ENCODE assay signal across 8 cellular contexts in the genomic region with DNA sequence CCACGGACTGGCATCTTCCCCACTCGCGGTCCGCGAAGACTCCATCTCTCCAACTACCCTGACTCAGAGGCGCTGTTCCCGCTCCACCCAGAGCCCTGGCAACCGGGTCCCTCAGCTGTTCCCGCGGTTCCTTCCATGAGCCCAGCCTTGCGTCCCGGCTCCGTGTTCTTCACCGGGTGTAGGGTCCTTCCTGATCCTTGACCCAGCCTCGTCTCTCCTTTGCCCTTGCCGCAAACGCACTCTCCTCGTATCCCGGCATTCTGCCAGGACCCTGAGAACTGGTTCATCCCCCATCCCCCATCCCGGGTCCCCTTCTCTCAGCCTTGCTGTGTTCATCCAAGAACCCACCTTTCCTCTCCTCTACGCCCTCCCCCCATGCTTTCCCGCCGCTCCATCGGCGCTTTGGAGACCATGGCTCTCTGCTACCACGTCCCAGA. TPM values are rescaled to one million over a fixed set of nuclear protein-coding genes. Genes with fewer than 3 reads are reported as not detected.
DNase-seq lines count a peak whose midpoint lies in the region; ATAC-seq, FAIRE-seq and TF ChIP-seq lines count a peak whose summit lies in the region.

No MANE protein-coding gene starts in this region.

- H3K79me2 ChIP-seq in keratinocyte (ENCODE audit: control insufficient read depth, insufficient read depth, low read length) = no peaks in the 10 kb centered on the region

- no peak for TF ChIP-seq CTCF in HEK293 (tag by site-specific recombination; IDR thresholded peaks at IDR 0.05)
- TF ChIP-seq CTCF in keratinocyte (optimal IDR thresholded peaks at IDR 0.05 in 1 of 3, IDR thresholded peaks at IDR 0.05 in 1 of 3, conservative IDR thresholded peaks at IDR 0.05 in 1 of 3; ENCODE audit: extremely low read depth in 1 of 3, insufficient read depth in 2 of 3, low read length in 3 of 3) = no peak

- no peak for ATAC-seq in activated T-cell treated with anti-CD3 and anti-CD28 coated beads, Interleukin-2, amount 50 U/mL, for 4 hours
- no peak for ATAC-seq in HG02938 (IDR thresholded peaks at IDR 0.05; ENCODE audit: unreplicated experiment)

- DNase-seq in AG08396 (ENCODE audit: low spot score) (peak; percentile 31), keratinocyte (ENCODE audit: low read depth, low spot score) (no peak), T1000 (lab: John Stamatoyannopoulos, UW) (no peak), NAMALWA (ENCODE audit: low spot score) (no peak), cortex of kidney (lab: John Stamatoyannopoulos, UW) (no peak)
- DNase-seq in activated T-cell treated with anti-CD3 and anti-CD28 coated beads, Interleukin-2, amount 50 U/mL, for 4 hours = no peak

- H3K4me3 ChIP-seq in HEK293 (ENCODE audit: low read depth, low read length) (peak overlapping the region; percentile 41), keratinocyte (ENCODE audit: control insufficient read depth in 2 of 3, extremely low read depth in 1 of 3, insufficient read depth in 2 of 3, low read depth in 1 of 3, low read length in 3 of 3) (peak overlapping the region; percentile 27 to 66 (median 57))

- H3K36me3 ChIP-seq in HEK293 (ENCODE audit: control insufficient read depth in 2 of 2, insufficient read depth in 1 of 2, low read length in 2 of 2) (peaks cover 0 to 5% of the 10 kb centered on the region in 2 experiments; a peak in 1 of 3 replicates), keratinocyte (ENCODE audit: control insufficient read depth in 2 of 2, extremely low read depth in 1 of 2, insufficient read depth in 2 of 2, low read length in 2 of 2) (no peaks in the 10 kb centered on the region)

- dilution Hi-C loops in keratinocyte (cut with MboI; ENCODE audit: extremely low pct_ligation_motif_present, low sequenced_read_pairs) = no loop called here

- H3K4me2 ChIP-seq in keratinocyte (ENCODE audit: control insufficient read depth, extremely low read depth, insufficient read depth, low read depth, low read length) = peak overlapping the region; percentile 90

- H3K9me3 Mint-ChIP-seq in activated T-cell treated with anti-CD3 and anti-CD28 coated beads, Interleukin-2, amount 50 U/mL, for 4 hours = no peaks in the 10 kb centered on the region

- H4K20me1 ChIP-seq in keratinocyte (ENCODE audit: control insufficient read depth, extremely low read depth, insufficient read depth, low read length) = no peaks in the 10 kb centered on the region

- H3K4me3 Mint-ChIP-seq in activated T-cell treated with anti-CD3 and anti-CD28 coated beads, Interleukin-2, amount 50 U/mL, for 4 hours = peak overlapping the region; percentile 79

- no peaks in the 10 kb centered on the region for H3K9me1 ChIP-seq in keratinocyte (ENCODE audit: control insufficient read depth, extremely low read depth, insufficient read depth, low read length)

- peaks cover 75% of the 10 kb centered on the region for H3K27me3 ChIP-seq in keratinocyte (ENCODE audit: control insufficient read depth, extremely low read depth, insufficient read depth, low read length)

- H3K9me3 ChIP-seq in HEK293 (ENCODE audit: control insufficient read depth, insufficient read depth, low read depth, low read length) (no peaks in the 10 kb centered on the region), keratinocyte (ENCODE audit: control insufficient read depth, low read depth, low read length) (no peaks in the 10 kb centered on the region)

- no peak for FAIRE-seq in keratinocyte (lab: Jason Lieb, UNC)

- peaks cover 5% of the 10 kb centered on the region for H3K36me3 Mint-ChIP-seq in activated T-cell treated with anti-CD3 and anti-CD28 coated beads, Interleukin-2, amount 50 U/mL, for 4 hours (ENCODE audit: insufficient read depth)

- H3K27me3 Mint-ChIP-seq in activated T-cell treated with anti-CD3 and anti-CD28 coated beads, Interleukin-2, amount 50 U/mL, for 4 hours (ENCODE audit: low read depth) = peaks cover 69% of the 10 kb centered on the region

- H3K27ac ChIP-seq in HEK293 (ENCODE audit: extremely low read depth, low read depth, low read length) (no peak overlapping the region), keratinocyte (ENCODE audit: control insufficient read depth, insufficient read depth, low read length) (no peak overlapping the region)

- POLR2A ChIA-PET in HEK293 (lab: Yijun Ruan, JAX) = interaction anchor here (1.2 to 2.0 kb wide), 7 partner anchors 13 to 90 kb away, joined by 3 to 16 read pairs (median 11); a partner anchor contains a TSS

- H3K4me1 Mint-ChIP-seq in activated T-cell treated with anti-CD3 and anti-CD28 coated beads, Interleukin-2, amount 50 U/mL, for 4 hours (ENCODE audit: low read depth) = peaks cover 78% of the 10 kb centered on the region

- CTCF ChIA-PET in HEK293 (lab: Yijun Ruan, JAX) = interaction anchor here (0.6 to 3.2 kb wide), 5 partner anchors 9 to 126 kb away, joined by 3 to 13 read pairs (median 5); a partner anchor contains a TSS

- peak overlapping the region; percentile 43 for H2AFZ ChIP-seq in keratinocyte (ENCODE audit: control insufficient read depth, low read length)

- H3K4me1 ChIP-seq in HEK293 (ENCODE audit: control insufficient read depth, insufficient read depth, low read length) (peaks cover 4% of the 10 kb centered on the region; the same call in 1 of the 2 replicates), keratinocyte (ENCODE audit: control insufficient read depth, extremely low read depth, insufficient read depth, low read length) (peaks cover 40% of the 10 kb centered on the region)

- H3K9ac ChIP-seq in keratinocyte (ENCODE audit: control insufficient read depth, extremely low read depth, insufficient read depth, low read length) = no peak overlapping the region

TF ChIP-seq in HEK293, 187 proteins besides CTCF, POLR2A, EP300 and RAD21 (continues in another document):
- no peak for TF ChIP-seq ZNF2 (tag by site-specific recombination; IDR thresholded peaks at IDR 0.05)
- TF ChIP-seq ZNF335 (tag by site-specific recombination; conservative IDR thresholded peaks at IDR 0.05) = peak; percentile 75
- TF ChIP-seq ZNF549 (tag by site-specific recombination; IDR thresholded peaks at IDR 0.05) = no peak
- TF ChIP-seq ZBTB7A (tag by site-specific recombination; IDR thresholded peaks at IDR 0.05; ENCODE audit: low read depth) = peak; percentile 14; the same call in 1 of the 2 replicates
- no peak for TF ChIP-seq ZNF843 (tag by site-specific recombination; IDR thresholded peaks at IDR 0.05)
- TF ChIP-seq YY2 (tag by site-specific recombination; IDR thresholded peaks at IDR 0.05) = no peak

RNA-seq across cellular contexts. Expression of a gene that starts 0.7 kb away (rescaled TPM):
- total RNA-seq in activated T-cell treated with anti-CD3 and anti-CD28 coated beads, Interleukin-2, amount 50 U/mL, for 4 hours = 1 to 10 TPM; 3.1 to 4.3 (median 3.1) TPM
- 0.20 to 0.55 TPM (median 0.43 TPM) in 3 replicates for polyA plus RNA-seq in keratinocyte
- 0.20 TPM for polyA plus RNA-seq in keratinocyte (2011; ENCODE audit: low read depth)
- polyA plus RNA-seq in keratinocyte (2011; cell fraction: cytosol; rRNA removed) = 0.02 and 0.09 TPM in 2 replicates
- 2.2 and 5.0 TPM in 2 replicates for polyA plus RNA-seq in keratinocyte (2011; cell fraction: nucleus; rRNA removed)
- polyA plus RNA-seq in keratinocyte (2012; ENCODE audit: low replicate concordance) = 0.28 and 0.66 TPM in 2 replicates
- polyA minus RNA-seq in keratinocyte = 0.10 TPM in 1 of 3 replicates, not detected in the others
- not detected for polyA minus RNA-seq in keratinocyte (2011; cell fraction: cytosol; rRNA and poly(A)+ RNA removed)
- 0.32 and 0.47 TPM in 2 replicates for polyA minus RNA-seq in keratinocyte (2011; cell fraction: nucleus; rRNA and poly(A)+ RNA removed)

RNA-seq across cellular contexts. Expression of a gene that starts 3.7 kb away (rescaled TPM):
- under 1 TPM; 0.27 to 0.53 (median 0.38) TPM for total RNA-seq in activated T-cell treated with anti-CD3 and anti-CD28 coated beads, Interleukin-2, amount 50 U/mL, for 4 hours
- 0.18 to 0.35 TPM (median 0.25 TPM) in 3 replicates for polyA plus RNA-seq in keratinocyte
- polyA plus RNA-seq in keratinocyte (2011; ENCODE audit: low read depth) = not detected
- 0.11 and 0.38 TPM in 2 replicates for polyA plus RNA-seq in keratinocyte (2011; cell fraction: cytosol; rRNA removed)
- 0.21 and 0.23 TPM in 2 replicates for polyA plus RNA-seq in keratinocyte (2011; cell fraction: nucleus; rRNA removed)
- polyA plus RNA-seq in keratinocyte (2012; ENCODE audit: low replicate concordance) = 0.16 and 0.23 TPM in 2 replicates
- polyA minus RNA-seq in keratinocyte = 0.43 to 0.49 TPM in 2 of 3 replicates, not detected in the other
- not detected for polyA minus RNA-seq in keratinocyte (2011; cell fraction: cytosol; rRNA and poly(A)+ RNA removed)
- polyA minus RNA-seq in keratinocyte (2011; cell fraction: nucleus; rRNA and poly(A)+ RNA removed) = not detected in 2 replicates

RNA-seq across cellular contexts. Expression of a gene that starts 19.2 kb away (rescaled TPM):
- 10 to 100 TPM in 1 of 3 donors, 1 to 10 TPM in 2; 6.9 to 10.1 (median 9.3) TPM for total RNA-seq in activated T-cell treated with anti-CD3 and anti-CD28 coated beads, Interleukin-2, amount 50 U/mL, for 4 hours
- 0.43 to 2.1 TPM (median 0.71 TPM) in 3 replicates for polyA plus RNA-seq in keratinocyte
- polyA plus RNA-seq in keratinocyte (2011; ENCODE audit: low read depth) = 0.50 TPM
- polyA plus RNA-seq in keratinocyte (2011; cell fraction: cytosol; rRNA removed) = 0.46 and 0.53 TPM in 2 replicates
- 2.8 and 3.4 TPM in 2 replicates for polyA plus RNA-seq in keratinocyte (2011; cell fraction: nucleus; rRNA removed)
- polyA plus RNA-seq in keratinocyte (2012; ENCODE audit: low replicate concordance) = 0.99 and 2.6 TPM in 2 replicates
- 0.35 TPM in 1 of 3 replicates, not detected in the others for polyA minus RNA-seq in keratinocyte
- not detected for polyA minus RNA-seq in keratinocyte (2011; cell fraction: cytosol; rRNA and poly(A)+ RNA removed)
- 0.63 and 0.93 TPM in 2 replicates for polyA minus RNA-seq in keratinocyte (2011; cell fraction: nucleus; rRNA and poly(A)+ RNA removed)

RNA-seq across cellular contexts. Expression of a gene that starts 19.5 kb away (rescaled TPM):
- 10 to 100 TPM; 25.6 to 48.5 (median 39.5) TPM for total RNA-seq in activated T-cell treated with anti-CD3 and anti-CD28 coated beads, Interleukin-2, amount 50 U/mL, for 4 hours
- polyA plus RNA-seq in keratinocyte = 0.30 to 0.56 TPM (median 0.35 TPM) in 3 replicates
- 1.3 TPM for polyA plus RNA-seq in keratinocyte (2011; ENCODE audit: low read depth)
- 0.29 and 0.57 TPM in 2 replicates for polyA plus RNA-seq in keratinocyte (2011; cell fraction: cytosol; rRNA removed)
- 2.2 and 2.9 TPM in 2 replicates for polyA plus RNA-seq in keratinocyte (2011; cell fraction: nucleus; rRNA removed)
- 0.48 and 0.51 TPM in 2 replicates for polyA plus RNA-seq in keratinocyte (2012; ENCODE audit: low replicate concordance)
- 0.30 to 0.42 TPM in 2 of 3 replicates, not detected in the other for polyA minus RNA-seq in keratinocyte
- 2.7 TPM for polyA minus RNA-seq in keratinocyte (2011; cell fraction: cytosol; rRNA and poly(A)+ RNA removed)
- 2.3 and 2.5 TPM in 2 replicates for polyA minus RNA-seq in keratinocyte (2011; cell fraction: nucleus; rRNA and poly(A)+ RNA removed)

RNA-seq across cellular contexts. Expression of a gene that starts 25.4 kb away (rescaled TPM):
- total RNA-seq in activated T-cell treated with anti-CD3 and anti-CD28 coated beads, Interleukin-2, amount 50 U/mL, for 4 hours = 10 to 100 TPM; 32.5 to 43.0 (median 38.3) TPM
- polyA plus RNA-seq in keratinocyte = 19.2 to 28.8 TPM (median 21.8 TPM) in 3 replicates
- polyA plus RNA-seq in keratinocyte (2011; ENCODE audit: low read depth) = 2.1 TPM
- polyA plus RNA-seq in keratinocyte (2011; cell fraction: cytosol; rRNA removed) = 15.8 and 37.7 TPM in 2 replicates
- polyA plus RNA-seq in keratinocyte (2011; cell fraction: nucleus; rRNA removed) = 13.6 and 20.1 TPM in 2 replicates
- 19.8 and 24.8 TPM in 2 replicates for polyA plus RNA-seq in keratinocyte (2012; ENCODE audit: low replicate concordance)
- 10.7 to 20.7 TPM (median 15.4 TPM) in 3 replicates for polyA minus RNA-seq in keratinocyte
- polyA minus RNA-seq in keratinocyte (2011; cell fraction: cytosol; rRNA and poly(A)+ RNA removed) = 19.0 TPM
- polyA minus RNA-seq in keratinocyte (2011; cell fraction: nucleus; rRNA and poly(A)+ RNA removed) = 4.6 and 5.2 TPM in 2 replicates
